In the genomic region with DNA sequence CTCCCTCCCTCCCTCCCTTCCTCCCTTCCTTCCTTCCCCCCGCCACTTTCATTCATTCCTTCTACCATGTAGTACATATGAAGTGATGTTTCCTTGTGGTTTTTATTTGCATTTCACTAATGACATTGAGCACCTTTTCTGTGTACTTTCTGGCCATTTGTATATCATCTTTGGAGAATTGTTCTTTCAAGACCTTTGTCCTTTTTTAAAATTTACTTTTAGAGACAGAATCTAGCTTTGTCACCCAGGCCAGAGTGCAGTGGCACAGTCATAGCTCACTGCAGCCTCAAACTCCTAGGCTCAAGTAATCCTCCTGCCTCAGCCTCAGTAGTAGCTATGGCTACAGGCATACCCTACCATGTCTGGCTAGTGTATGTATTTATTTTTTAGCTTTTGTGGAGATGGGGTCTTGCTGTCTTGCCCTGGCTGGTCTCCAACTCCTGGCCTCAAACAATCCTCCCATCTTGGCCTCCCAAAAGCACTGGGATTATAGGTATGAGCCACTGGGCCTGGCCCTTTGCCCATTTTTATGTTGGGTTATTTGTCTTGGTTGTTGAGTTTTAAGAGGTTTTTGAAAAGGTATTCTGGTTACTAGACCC, we compare ENCODE assay signal across 19 cellular contexts. TPM values are rescaled to one million over a fixed set of nuclear protein-coding genes. Genes with fewer than 3 reads are reported as not detected.
A peak's percentile ranks its signal among the peaks of the same experiment; 100 is the strongest.
DNase-seq lines count a peak whose midpoint lies in the region; ATAC-seq, FAIRE-seq and TF ChIP-seq lines count a peak whose summit lies in the region.
"Had no signal": no experiment of that assay in that cellular context is flagged by ENCODE, and none has a peak within 500 bp of the region (broad histone marks: within the 10 kb centered on the region; RNA-seq: fewer than 3 reads in every experiment).

No MANE protein-coding gene starts in this region.

- H3K4me3 Mint-ChIP-seq in MCF 10A (ENCODE audit: unreplicated experiment): no peak overlapping the region
- H3K4me3 Mint-ChIP-seq in stimulated activated naive B cell treated with anti-CD40 and anti-IgM and Interleukin-4, amounts not matched to agents 10 μg/mL and 1 μg/mL and 100 μg/mL, for 72 hours: peak overlapping the region in 1 of 2 donors; percentile 7
- H3K4me3 Mint-ChIP-seq in activated T-cell treated with anti-CD3 and anti-CD28 coated beads, Interleukin-2, amount 50 U/mL, for 24 hours: no peak overlapping the region
- H3K4me3 Mint-ChIP-seq: activated B cell treated with CpG ODN at 0.5 μM for 24 hours; activated naive CD8-positive, alpha-beta T cell treated with anti-CD3 and anti-CD28 coated beads for 36 hours had no signal

- H3K4me1 ChIP-seq in breast epithelium: no peaks in the 10 kb centered on the region
- H3K4me1 ChIP-seq: pancreas had no signal

- no peak overlapping the region for H3K4me3 ChIP-seq in breast epithelium
- H3K4me3 ChIP-seq: pancreas, smooth muscle cell, upper lobe of right lung had no signal

- H3K9me3 Mint-ChIP-seq in MCF 10A (ENCODE audit: unreplicated experiment): no peaks in the 10 kb centered on the region
- H3K9me3 Mint-ChIP-seq in stimulated activated naive B cell treated with anti-CD40 and anti-IgM and Interleukin-4, amounts not matched to agents 10 μg/mL and 1 μg/mL and 100 μg/mL, for 72 hours: no peaks in the 10 kb centered on the region
- H3K9me3 Mint-ChIP-seq in activated T-cell treated with anti-CD3 and anti-CD28 coated beads, Interleukin-2, amount 50 U/mL, for 24 hours: no peaks in the 10 kb centered on the region
- H3K9me3 Mint-ChIP-seq: activated B cell treated with CpG ODN at 0.5 μM for 24 hours; activated naive CD8-positive, alpha-beta T cell treated with anti-CD3 and anti-CD28 coated beads for 36 hours had no signal

- TF ChIP-seq POLR2A in breast epithelium (IDR thresholded peaks at IDR 0.05): no peak

- no peak for DNase-seq in MCF 10A (ENCODE audit: unreplicated experiment)
- no peak for DNase-seq in breast epithelium (ENCODE audit: low spot score in 2 of 2)
- no peak for DNase-seq in HTR-8/SVneo (ENCODE audit: insufficient read length, low spot score)
- no peak for DNase-seq in stimulated activated naive B cell treated with anti-CD40 and anti-IgM and Interleukin-4, amounts not matched to agents 10 μg/mL and 1 μg/mL and 100 μg/mL, for 72 hours
- no peak for DNase-seq in activated T-cell treated with anti-CD3 and anti-CD28 coated beads, Interleukin-2, amount 50 U/mL, for 24 hours
- DNase-seq in Right ventricle myocardium inferior (ENCODE audit: missing footprints): no peak
- DNase-seq: ACHN; activated B cell treated with CpG ODN at 0.5 μM for 24 hours; activated naive CD8-positive, alpha-beta T cell treated with anti-CD3 and anti-CD28 coated beads for 36 hours; effector CD8-positive, alpha-beta T cell; left cardiac atrium; NCI-H187; NCI-H510A treated with DMSO at 0.1 percent for 48 hours; pancreas; stimulated activated naive CD4-positive, alpha-beta T cell; upper lobe of right lung had no signal

- CTCF ChIA-PET in MCF 10A (lab: Yijun Ruan, JAX): interaction anchor here (0.6 kb wide), 2 partner anchors 27 to 231 kb away, joined by 3 to 4 read pairs; no protein-coding TSS in a partner anchor

- no peaks in the 10 kb centered on the region for H3K27me3 ChIP-seq in breast epithelium
- H3K27me3 ChIP-seq: pancreas, upper lobe of right lung had no signal

- BruUV-seq in MCF 10A (replicated peaks; lab: Mats Ljungman, UMichigan): no TSS peak

- H3K27me3 Mint-ChIP-seq in MCF 10A (ENCODE audit: insufficient read depth, unreplicated experiment): no peaks in the 10 kb centered on the region
- H3K27me3 Mint-ChIP-seq in stimulated activated naive B cell treated with anti-CD40 and anti-IgM and Interleukin-4, amounts not matched to agents 10 μg/mL and 1 μg/mL and 100 μg/mL, for 72 hours: no peaks in the 10 kb centered on the region
- no peaks in the 10 kb centered on the region for H3K27me3 Mint-ChIP-seq in activated T-cell treated with anti-CD3 and anti-CD28 coated beads, Interleukin-2, amount 50 U/mL, for 24 hours
- H3K27me3 Mint-ChIP-seq: activated B cell treated with CpG ODN at 0.5 μM for 24 hours; activated naive CD8-positive, alpha-beta T cell treated with anti-CD3 and anti-CD28 coated beads for 36 hours had no signal

- H3K36me3 ChIP-seq in breast epithelium: no peaks in the 10 kb centered on the region
- H3K36me3 ChIP-seq: pancreas had no signal

- peaks cover 46% of the 10 kb centered on the region for H3K36me3 Mint-ChIP-seq in MCF 10A (ENCODE audit: insufficient read depth, unreplicated experiment)
- peaks cover 23 to 31% of the 10 kb centered on the region in 2 donors for H3K36me3 Mint-ChIP-seq in stimulated activated naive B cell treated with anti-CD40 and anti-IgM and Interleukin-4, amounts not matched to agents 10 μg/mL and 1 μg/mL and 100 μg/mL, for 72 hours
- peaks cover 38% of the 10 kb centered on the region for H3K36me3 Mint-ChIP-seq in activated T-cell treated with anti-CD3 and anti-CD28 coated beads, Interleukin-2, amount 50 U/mL, for 24 hours (ENCODE audit: low read depth)

- intact Hi-C loops in MCF 10A (cut with micrococcal nuclease) (no loop called here), breast epithelium (cut with DNase I; ENCODE audit: low total_unique reads) (no loop called here), Right ventricle myocardium inferior (cut with DNase I) (no loop called here)

- peak; percentile 9 for FAIRE-seq in HTR-8/SVneo (lab: Jason Lieb, UNC)
- FAIRE-seq: pancreas had no signal

- no peaks in the 10 kb centered on the region for H3K4me1 Mint-ChIP-seq in MCF 10A (ENCODE audit: insufficient read depth, unreplicated experiment)
- H3K4me1 Mint-ChIP-seq in stimulated activated naive B cell treated with anti-CD40 and anti-IgM and Interleukin-4, amounts not matched to agents 10 μg/mL and 1 μg/mL and 100 μg/mL, for 72 hours: peaks cover 7 to 15% of the 10 kb centered on the region in 2 donors
- H3K4me1 Mint-ChIP-seq in activated T-cell treated with anti-CD3 and anti-CD28 coated beads, Interleukin-2, amount 50 U/mL, for 24 hours (ENCODE audit: low read depth): peaks cover 7% of the 10 kb centered on the region

- peak overlapping the region; percentile 52 for H3K27ac Mint-ChIP-seq in MCF 10A (ENCODE audit: low read depth, unreplicated experiment)
- H3K27ac Mint-ChIP-seq in stimulated activated naive B cell treated with anti-CD40 and anti-IgM and Interleukin-4, amounts not matched to agents 10 μg/mL and 1 μg/mL and 100 μg/mL, for 72 hours: peak overlapping the region; percentile 68
- H3K27ac Mint-ChIP-seq in activated T-cell treated with anti-CD3 and anti-CD28 coated beads, Interleukin-2, amount 50 U/mL, for 24 hours: no peak overlapping the region
- H3K27ac Mint-ChIP-seq: activated B cell treated with CpG ODN at 0.5 μM for 24 hours; activated naive CD8-positive, alpha-beta T cell treated with anti-CD3 and anti-CD28 coated beads for 36 hours had no signal

- POLR2A ChIA-PET in MCF 10A (lab: Yijun Ruan, JAX): interaction anchor here (0.7 to 2.5 kb wide), 3 partner anchors 42 to 116 kb away, joined by 3 to 9 read pairs (median 6); partner anchors contain the start of genes CTDSPL2 and GOLM2

- ATAC-seq in stimulated activated naive B cell treated with anti-CD40 and anti-IgM and Interleukin-4, amounts not matched to agents 10 μg/mL and 1 μg/mL and 100 μg/mL, for 72 hours (replicated peaks): peak; percentile 27 to 52
- ATAC-seq in Right ventricle myocardium inferior: no peak
- ATAC-seq in GM21576 (IDR thresholded peaks at IDR 0.05; ENCODE audit: unreplicated experiment): no peak
- ATAC-seq: left cardiac atrium, pancreas, upper lobe of right lung had no signal

- no peaks in the 10 kb centered on the region for H3K9me3 ChIP-seq in breast epithelium
- H3K9me3 ChIP-seq: pancreas, upper lobe of right lung had no signal

- H3K27ac ChIP-seq in breast epithelium (no peak overlapping the region), angular gyrus (ENCODE audit: low read depth, low read length) (peak overlapping the region; percentile 19)
- H3K27ac ChIP-seq: pancreas, upper lobe of right lung had no signal

- TF ChIP-seq CTCF in MCF 10A (IDR thresholded peaks at IDR 0.05; ENCODE audit: unreplicated experiment) (no peak), breast epithelium (IDR thresholded peaks at IDR 0.05) (no peak)

RNA-seq across cellular contexts. Expression of gene CTDSPL2, which starts 42.0 kb away (rescaled TPM):
- total RNA-seq in MCF 10A (2022) (36.3 and 38.2 TPM in 2 replicates), breast epithelium (100 to 1,000 TPM in 1 of 3 donors, 10 to 100 TPM in 2; 48.3 to 101 (median 77.0) TPM), Right ventricle myocardium inferior (16.0 TPM)

Comparison
In these comparisons a context has a peak if more than half of its experiments do, and no peak if none do; other contexts are left out.
1. ATAC-seq: peak in stimulated activated naive B cell treated with anti-CD40 and anti-IgM and Interleukin-4, amounts not matched to agents 10 μg/mL and 1 μg/mL and 100 μg/mL, for 72 hours (2 of 2); none in Right ventricle myocardium inferior (single experiment) and GM21576 (single experiment).